Comparison of ENCODE assay signal across 29 cellular contexts in genomic region chr9:136419092-136419420, GRCh38.
"Had no signal": no experiment of that assay in that cellular context is flagged by ENCODE, and none has a peak within 500 bp of the region (broad histone marks: within the 10 kb centered on the region; RNA-seq: fewer than 3 reads in every experiment).

No MANE protein-coding gene starts in this region.

- H3K9me3 Mint-ChIP-seq: dendritic cell treated with granulocyte-macrophage colony-stimulating factor and Interleukin-4, amounts not matched to agents 40 ng/mL and 50 ng/mL, for 4 days; endodermal cell; memory B cell; naive B cell; natural killer cell treated with Interleukin-12 subunit alpha and Interleukin-12 subunit beta and Interleukin-15 and Interleukin-18, amount 100 ng/mL, for 72 hours; neural crest cell; type B pancreatic cell had no signal

- H3K36me3 Mint-ChIP-seq: naive B cell had no signal

- H3K4me1 ChIP-seq: colonic mucosa, gastrocnemius medialis, heart left ventricle, parathyroid adenoma, stomach, thyroid gland had no signal

- DNase-seq: colonic mucosa; effector CD8-positive, alpha-beta T cell; endodermal cell; foreskin fibroblast; gastrocnemius medialis; heart left ventricle; kidney glomerular epithelial cell; left colon; left ventricle myocardium superior; naive B cell; stimulated activated CD4-positive, alpha-beta T cell treated with anti-CD3 and anti-CD28 coated beads, Interleukin-12 subunit alpha, Interleukin-12 subunit beta, amount 100 ng/mL, for 4 hours; stimulated activated CD4-positive, alpha-beta T cell treated with anti-CD3 and anti-CD28 coated beads, Interleukin-1b, Interleukin-23, amount 100 ng/mL, for 48 hours; stimulated activated CD4-positive, alpha-beta T cell treated with anti-CD3 and anti-CD28 coated beads, Interleukin-4, amount 100 ng/mL, for 1 hour; stimulated activated CD8-positive, alpha-beta memory T cell treated with anti-CD3 and anti-CD28 coated beads, Interleukin-4, amount 100 ng/mL, for 48 hours; stimulated activated naive CD4-positive, alpha-beta T cell treated with Interleukin-2 at 50 U/mL for 16 hours; stomach; thyroid gland had no signal

- H3K9me3 ChIP-seq: colonic mucosa, gastrocnemius medialis, heart left ventricle, stomach, thyroid gland had no signal

- H3K27me3 Mint-ChIP-seq: dendritic cell treated with granulocyte-macrophage colony-stimulating factor and Interleukin-4, amounts not matched to agents 40 ng/mL and 50 ng/mL, for 4 days; memory B cell; naive B cell; natural killer cell treated with Interleukin-12 subunit alpha and Interleukin-12 subunit beta and Interleukin-15 and Interleukin-18, amount 100 ng/mL, for 72 hours; progenitor cell of endocrine pancreas; type B pancreatic cell had no signal

- ATAC-seq: esophagus mucosa; gastrocnemius medialis; heart left ventricle; left colon; left ventricle myocardium superior; natural killer cell treated with Interleukin-12 subunit alpha and Interleukin-12 subunit beta and Interleukin-15 and Interleukin-18, amount 100 ng/mL, for 72 hours had no signal

- H3K9ac ChIP-seq: parathyroid adenoma had no signal

- H3K4me3 Mint-ChIP-seq: dendritic cell treated with granulocyte-macrophage colony-stimulating factor and Interleukin-4, amounts not matched to agents 40 ng/mL and 50 ng/mL, for 4 days; endodermal cell; memory B cell; naive B cell; natural killer cell treated with Interleukin-12 subunit alpha and Interleukin-12 subunit beta and Interleukin-15 and Interleukin-18, amount 100 ng/mL, for 72 hours; neural crest cell; type B pancreatic cell had no signal

- H3K27ac ChIP-seq: colonic mucosa, epithelial cell of prostate, gastrocnemius medialis, heart left ventricle, hepatocyte, parathyroid adenoma, stomach, thyroid gland had no signal

- H3K4me3 ChIP-seq: colonic mucosa, gastrocnemius medialis, heart left ventricle, hepatocyte, lung, smooth muscle cell, stomach, thyroid gland had no signal

- H3K4me1 Mint-ChIP-seq: endodermal cell, memory B cell, naive B cell, neural crest cell had no signal

- H3K27ac Mint-ChIP-seq: dendritic cell treated with granulocyte-macrophage colony-stimulating factor and Interleukin-4, amounts not matched to agents 40 ng/mL and 50 ng/mL, for 4 days; endodermal cell; memory B cell; natural killer cell treated with Interleukin-12 subunit alpha and Interleukin-12 subunit beta and Interleukin-15 and Interleukin-18, amount 100 ng/mL, for 72 hours; progenitor cell of endocrine pancreas; type B pancreatic cell had no signal
